8 cellular contexts compared by ENCODE assay signal in the genomic region with DNA sequence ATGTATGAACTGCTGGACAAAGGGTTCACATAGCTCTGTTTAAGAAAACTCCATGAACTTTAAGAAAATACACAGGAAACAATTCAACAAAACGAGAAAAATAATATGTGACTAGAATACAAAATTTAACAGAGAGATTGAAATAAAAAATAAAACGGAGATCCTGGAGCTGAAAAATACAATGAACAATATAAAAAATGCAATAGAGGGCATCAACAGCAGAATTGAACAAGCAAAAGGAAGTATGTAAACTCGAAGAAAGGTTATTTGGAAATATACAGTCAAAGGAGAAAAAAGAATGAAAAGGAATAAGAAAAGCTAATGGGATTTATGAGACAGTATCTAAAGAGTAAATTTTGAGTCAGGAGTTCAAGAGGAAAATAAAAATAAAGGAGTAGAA.
"Had no signal": no experiment of that assay in that cellular context is flagged by ENCODE, and none has a peak within 500 bp of the region (broad histone marks: within the 10 kb centered on the region; RNA-seq: fewer than 3 reads in every experiment).

No MANE protein-coding gene starts in this region.

- H3K9ac ChIP-seq: GM23248, KMS-11 had no signal

- H3K4me3 ChIP-seq: GM23248, HAP-1 had no signal

- H3K36me3 ChIP-seq: HAP-1 had no signal

- H3K27ac ChIP-seq: GM23248, KMS-11 had no signal

- DNase-seq: GM23248, GOT3, H7, Karpas-422 had no signal

- ATAC-seq: HCT116 had no signal

- H2AFZ ChIP-seq: GM23248 had no signal

- H3K9me3 ChIP-seq: HAP-1 had no signal

- H3K4me1 ChIP-seq: HAP-1 had no signal

- FAIRE-seq: HTR-8/SVneo had no signal

- H3K4me2 ChIP-seq: KMS-11 had no signal
